Comparison of ENCODE assay signal across 7 cellular contexts in genomic region chr3:29826712-29827111, GRCh38.
"Had no signal": no experiment of that assay in that cellular context is flagged by ENCODE, and none has a peak within 500 bp of the region (broad histone marks: within the 10 kb centered on the region; RNA-seq: fewer than 3 reads in every experiment).

No MANE protein-coding gene starts in this region.

- H3K9ac ChIP-seq: GM23248 had no signal

- DNase-seq: GM23248, GOT3, H9, HCEC 1CT, KG1 had no signal

- H3K4me3 ChIP-seq: GM23248 had no signal

- FAIRE-seq: H54 had no signal

- H2AFZ ChIP-seq: GM23248 had no signal

- H3K27ac ChIP-seq: GM23248, HL-60 had no signal
